In the genomic region with DNA sequence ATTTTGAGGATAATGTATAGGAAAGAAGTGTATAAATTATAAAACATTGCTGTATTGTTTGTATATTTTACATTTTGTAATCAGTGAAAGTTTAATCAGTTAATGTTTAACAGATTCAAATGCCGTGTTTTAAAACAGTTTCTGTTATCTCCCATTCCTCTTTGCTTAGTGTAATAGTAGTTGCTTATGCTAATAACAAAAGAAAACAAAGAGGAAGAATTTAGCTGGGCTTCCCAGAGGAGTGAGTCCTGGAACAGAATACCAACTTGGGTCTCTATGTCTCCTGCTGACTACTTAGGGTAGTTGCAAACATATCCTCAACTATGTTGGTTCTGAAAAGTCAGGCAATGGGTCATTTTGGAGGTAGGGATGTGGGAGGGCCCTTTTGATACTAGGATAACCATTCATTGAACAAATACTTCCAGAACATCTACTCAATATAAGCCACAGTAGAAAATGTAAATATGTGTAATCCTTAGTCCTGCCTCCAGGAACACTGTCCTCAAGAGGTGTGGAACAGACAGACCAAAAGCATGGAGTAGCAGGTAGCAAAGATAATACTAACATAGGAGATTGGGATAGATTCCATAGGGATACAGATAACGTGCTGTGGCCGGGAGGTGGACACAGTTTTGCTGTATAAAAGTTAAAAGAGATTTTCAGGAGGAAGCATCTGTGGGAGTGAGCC, we compare ENCODE assay signal across 20 cellular contexts. TPM values are rescaled to one million over a fixed set of nuclear protein-coding genes. Genes with fewer than 3 reads are reported as not detected.
DNase-seq lines count a peak whose midpoint lies in the region; ATAC-seq and TF ChIP-seq lines count a peak whose summit lies in the region.
"Had no signal": no experiment of that assay in that cellular context is flagged by ENCODE, and none has a peak within 500 bp of the region (broad histone marks: within the 10 kb centered on the region; RNA-seq: fewer than 3 reads in every experiment).

No MANE protein-coding gene starts in this region.

- no peak for ATAC-seq in GM21576 (IDR thresholded peaks at IDR 0.05; ENCODE audit: unreplicated experiment)
- ATAC-seq: lower lobe of right lung; naive thymus-derived CD4-positive, alpha-beta T cell; stimulated activated effector memory CD8-positive, alpha-beta T cell treated with anti-CD3 and anti-CD28 coated beads, Interleukin-12 subunit alpha, Interleukin-12 subunit beta, amount 100 ng/mL, for 72 hours had no signal

- peaks cover 87% of the 10 kb centered on the region for H3K79me2 ChIP-seq in hepatocyte

- H3K4me3 ChIP-seq in adipocyte (ENCODE audit: low read length) = no peak overlapping the region
- no peak overlapping the region for H3K4me3 ChIP-seq in fibroblast of mammary gland (ENCODE audit: control insufficient read depth, low read depth, low read length)
- H3K4me3 ChIP-seq in hepatocyte = no peak overlapping the region
- H3K4me3 ChIP-seq: BLaER1 treated with 17β-estradiol and CSF1 and Interleukin-3, amounts not matched to agents 10 nM and 100 nM; cardiac muscle cell; lower lobe of right lung; thyroid gland had no signal

- peaks cover 10% of the 10 kb centered on the region for H4K20me1 ChIP-seq in hepatocyte (ENCODE audit: insufficient read depth, poor library complexity, severe bottlenecking)

- no peaks in the 10 kb centered on the region for H3K9me3 ChIP-seq in adipocyte (ENCODE audit: control insufficient read depth, low read length)
- H3K9me3 ChIP-seq in hepatocyte (ENCODE audit: low read depth) = no peaks in the 10 kb centered on the region
- H3K9me3 ChIP-seq: lower lobe of right lung, thyroid gland had no signal

- peaks cover 43% of the 10 kb centered on the region for H3K4me1 ChIP-seq in adipocyte (ENCODE audit: control insufficient read depth, insufficient read depth, low read length)
- H3K4me1 ChIP-seq in hepatocyte (ENCODE audit: insufficient read depth) = peaks cover 44% of the 10 kb centered on the region

- H3K9me3 Mint-ChIP-seq in glutamatergic neuron (ENCODE audit: unreplicated experiment) = peaks cover 6% of the 10 kb centered on the region
- H3K9me3 Mint-ChIP-seq: stimulated activated effector memory CD8-positive, alpha-beta T cell treated with anti-CD3 and anti-CD28 coated beads, Interleukin-12 subunit alpha, Interleukin-12 subunit beta, amount 100 ng/mL, for 72 hours had no signal

- H3K36me3 ChIP-seq in adipocyte (ENCODE audit: control insufficient read depth, insufficient read depth, low read length, severe bottlenecking) = no peaks in the 10 kb centered on the region
- H3K36me3 ChIP-seq in hepatocyte (replicated peaks; ENCODE audit: insufficient read depth, low read depth) = no peaks in the 10 kb centered on the region
- H3K36me3 ChIP-seq: cardiac muscle cell, lower lobe of right lung, thyroid gland had no signal

- DNase-seq in EH (ENCODE audit: low read depth) (peak; percentile 75), adipocyte (ENCODE audit: low read depth) (peak; percentile 69), fibroblast of mammary gland (ENCODE audit: low read depth) (peak; percentile 20), renal cortical epithelial cell (ENCODE audit: low read depth) (peak; percentile 64), retina (no peak), hepatocyte (ENCODE audit: low spot score) (no peak), glutamatergic neuron (no peak)
- DNase-seq: activated CD4-positive, alpha-beta T cell treated with anti-CD3 and anti-CD28 coated beads, Interleukin-2, amount 50 U/mL, for 48 hours; activated naive CD4-positive, alpha-beta T cell treated with anti-CD3 and anti-CD28 coated beads, Interleukin-2, amount 50 U/mL, for 16 hours; effector CD4-positive, alpha-beta T cell; Kasumi-1; lower lobe of right lung; naive thymus-derived CD4-positive, alpha-beta T cell; NCI-H1105 treated with DMSO at 0.1 percent for 48 hours; stimulated activated CD4-positive, alpha-beta T cell treated with anti-CD3 and anti-CD28 coated beads, Interleukin-12 subunit alpha, Interleukin-12 subunit beta, amount 100 ng/mL, for 4 hours; thyroid gland had no signal

- no peak overlapping the region for H3K4me2 ChIP-seq in hepatocyte

- H3K4me1 Mint-ChIP-seq in glutamatergic neuron (ENCODE audit: low read depth, unreplicated experiment) = peaks cover 10% of the 10 kb centered on the region

- TF ChIP-seq CTCF in fibroblast of mammary gland (conservative IDR thresholded peaks at IDR 0.05; ENCODE audit: control insufficient read depth, insufficient read depth, low read depth, low read length) = peak; percentile 9
- TF ChIP-seq CTCF in hepatocyte (IDR thresholded peaks at IDR 0.05; ENCODE audit: poor library complexity) = no peak
- TF ChIP-seq CTCF in glutamatergic neuron (IDR thresholded peaks at IDR 0.05; ENCODE audit: partially characterized antibody, unreplicated experiment) = no peak

- WGBS in hepatocyte (ENCODE audit: low lambda C conversion rate, missing lambda C conversion rate) = 64% methylated on average over 3 of the region's 3 CpGs

- no peak overlapping the region for H3K4me3 Mint-ChIP-seq in glutamatergic neuron (ENCODE audit: unreplicated experiment)
- H3K4me3 Mint-ChIP-seq: naive thymus-derived CD4-positive, alpha-beta T cell; stimulated activated effector memory CD8-positive, alpha-beta T cell treated with anti-CD3 and anti-CD28 coated beads, Interleukin-12 subunit alpha, Interleukin-12 subunit beta, amount 100 ng/mL, for 72 hours had no signal

- peaks cover 5% of the 10 kb centered on the region for H3K27me3 Mint-ChIP-seq in glutamatergic neuron (ENCODE audit: unreplicated experiment)
- H3K27me3 Mint-ChIP-seq: naive thymus-derived CD4-positive, alpha-beta T cell had no signal

- no peaks in the 10 kb centered on the region for H3K9me2 ChIP-seq in hepatocyte (replicated peaks; ENCODE audit: insufficient read depth)

- no peaks in the 10 kb centered on the region for H3K27me3 ChIP-seq in adipocyte (replicated peaks; ENCODE audit: control insufficient read depth, insufficient read depth, low read length)
- H3K27me3 ChIP-seq in hepatocyte = no peaks in the 10 kb centered on the region
- H3K27me3 ChIP-seq: BLaER1 treated with 17β-estradiol and CSF1 and Interleukin-3, amounts not matched to agents 10 nM and 100 nM; cardiac muscle cell; thyroid gland had no signal

- no peak overlapping the region for H2AFZ ChIP-seq in hepatocyte

- no peaks in the 10 kb centered on the region for H3K36me3 Mint-ChIP-seq in glutamatergic neuron (ENCODE audit: unreplicated experiment)
- H3K36me3 Mint-ChIP-seq: stimulated activated effector memory CD8-positive, alpha-beta T cell treated with anti-CD3 and anti-CD28 coated beads, Interleukin-12 subunit alpha, Interleukin-12 subunit beta, amount 100 ng/mL, for 72 hours had no signal

- H3K27ac ChIP-seq in hepatocyte = no peak overlapping the region
- H3K27ac ChIP-seq: BLaER1 treated with 17β-estradiol and CSF1 and Interleukin-3, amounts not matched to agents 10 nM and 100 nM; cardiac muscle cell; lower lobe of right lung; thyroid gland had no signal

- no peak overlapping the region for H3K27ac Mint-ChIP-seq in glutamatergic neuron (ENCODE audit: unreplicated experiment)
- H3K27ac Mint-ChIP-seq: stimulated activated effector memory CD8-positive, alpha-beta T cell treated with anti-CD3 and anti-CD28 coated beads, Interleukin-12 subunit alpha, Interleukin-12 subunit beta, amount 100 ng/mL, for 72 hours had no signal

- H3K9ac ChIP-seq in adipocyte (ENCODE audit: low read length) = no peak overlapping the region
- H3K9ac ChIP-seq: BLaER1 treated with 17β-estradiol and CSF1 and Interleukin-3, amounts not matched to agents 10 nM and 100 nM had no signal

RNA-seq across cellular contexts. Expression of a gene that starts 36.1 kb away (rescaled TPM):
- total RNA-seq in renal cortical epithelial cell = 20.4 and 62.5 TPM in 2 replicates
- 43.4 and 60.5 TPM in 2 replicates for total RNA-seq in hepatocyte
- 77.2 and 103 TPM in 2 replicates for polyA plus RNA-seq in hepatocyte
- total RNA-seq in glutamatergic neuron (ENCODE audit: unreplicated experiment) = 381 TPM

Comparison
In these comparisons a context has a peak if more than half of its experiments do, and no peak if none do; other contexts are left out.
1. DNase-seq: peak in EH (single experiment), adipocyte (single experiment), fibroblast of mammary gland (single experiment) and renal cortical epithelial cell (single experiment); none in retina (single experiment), hepatocyte (single experiment) and glutamatergic neuron (single experiment).